ENCODE assay signal across 8 cellular contexts in the genomic region with DNA sequence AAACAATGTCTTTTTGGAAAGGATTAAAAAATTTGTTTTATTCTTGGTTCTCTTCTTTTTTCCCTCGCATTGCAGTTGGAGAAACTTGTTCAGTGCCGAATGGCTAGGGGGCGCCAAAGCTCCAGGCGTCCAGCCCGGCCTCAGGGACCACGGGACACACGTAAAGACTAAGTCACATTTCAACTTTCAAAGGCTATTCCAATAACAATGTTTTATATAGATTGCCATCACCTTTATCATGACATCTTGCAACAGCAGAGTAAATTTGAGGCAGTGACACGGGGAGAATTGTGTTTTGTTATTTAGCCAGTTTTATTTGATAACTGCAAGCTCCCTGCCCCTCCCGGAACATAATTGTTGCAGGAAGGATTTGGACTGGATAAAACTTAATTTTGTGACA. TPM values are rescaled to one million over a fixed set of nuclear protein-coding genes. Genes with fewer than 3 reads are reported as not detected.
DNase-seq lines count a peak whose midpoint lies in the region; ATAC-seq and TF ChIP-seq lines count a peak whose summit lies in the region.

No MANE protein-coding gene starts in this region.

- H3K4me3 ChIP-seq in fibroblast of villous mesenchyme (ENCODE audit: low read depth, low read length), result no peak overlapping the region
- H3K4me3 ChIP-seq in neural cell (ENCODE audit: low read length), result no peak overlapping the region

- H4K20me1 ChIP-seq in neural cell (ENCODE audit: insufficient read depth), result no peaks in the 10 kb centered on the region

- peaks cover 3% of the 10 kb centered on the region for H3F3A ChIP-seq in neural cell (ENCODE audit: insufficient read depth, low read length, poor library complexity, severe bottlenecking)

- no peak overlapping the region for H3K27ac ChIP-seq in neural cell (ENCODE audit: low read length)

- no peaks in the 10 kb centered on the region for H3K79me2 ChIP-seq in neural cell (replicated peaks; ENCODE audit: insufficient read depth, low read length)

- in situ Hi-C loops in Caki2 (cut with HindIII; ENCODE audit: low pct_unique_long_range_greater_than_20kb, low sequenced_read_pairs), result loop anchor here (25.0 kb wide), 1 partner anchor 839 kb away; no protein-coding TSS in a partner anchor

- H2AFZ ChIP-seq in neural cell (ENCODE audit: low read depth, low read length), result no peak overlapping the region

- no peak for TF ChIP-seq EP300 in neural cell (conservative IDR thresholded peaks at IDR 0.05; ENCODE audit: poor library complexity, severe bottlenecking)

- CTCF ChIA-PET in HEK293T (lab: Yijun Ruan, JAX), result interaction anchor here (0.5 to 2.9 kb wide), 18 partner anchors 11 to 1291 kb away, joined by 3 to 13 read pairs (median 4); no protein-coding TSS in a partner anchor

- POLR2A ChIA-PET in HEK293T (lab: Yijun Ruan, JAX), result no interaction called here

- H3K4me2 ChIP-seq in neural cell (ENCODE audit: low read length), result no peak overlapping the region

- no peak for ATAC-seq in HG03045 (IDR thresholded peaks at IDR 0.05; ENCODE audit: unreplicated experiment)

- DNase-seq in Caki2 (ENCODE audit: low read depth) (peak; percentile 76), HEK293T (ENCODE audit: extremely low spot score) (peak; percentile 61), NCI-H82 treated with DMSO at 0.1 percent for 48 hours (lab: John Stamatoyannopoulos, UW; ENCODE audit: unreplicated experiment) (peak; percentile 11), fibroblast of villous mesenchyme (ENCODE audit: low read depth) (peak; percentile 78), ureter (ENCODE audit: low spot score) (peak; percentile 89)
- DNase-seq in activated T-cell treated with anti-CD3 and anti-CD28 coated beads, Interleukin-2, amount 50 U/mL, for 1 hour, result peak; percentile 60

- H3K9ac ChIP-seq in neural cell (ENCODE audit: low read length), result no peak overlapping the region

- TF ChIP-seq RAD21 in neural cell (conservative IDR thresholded peaks at IDR 0.05), result peak; percentile 87

- H3K36me3 ChIP-seq in neural cell (ENCODE audit: insufficient read depth, low read length), result no peaks in the 10 kb centered on the region

- H3K27me3 ChIP-seq in neural cell (ENCODE audit: insufficient read depth, low read depth, low read length), result peaks cover 43% of the 10 kb centered on the region

- TF ChIP-seq CTCF in fibroblast of villous mesenchyme (IDR thresholded peaks at IDR 0.05; ENCODE audit: insufficient read depth, low read depth, low read length) (peak; percentile 96), neural cell (IDR thresholded peaks at IDR 0.05; ENCODE audit: poor library complexity, severe bottlenecking) (peak; percentile 85)

- H3K9me3 ChIP-seq in neural cell (ENCODE audit: low read length), result no peaks in the 10 kb centered on the region

- H3K9me2 ChIP-seq in neural cell (ENCODE audit: insufficient read depth, low read length), result no peaks in the 10 kb centered on the region

TF ChIP-seq in HEK293T, 16 proteins besides CTCF, POLR2A, EP300 and RAD21:
- TF ChIP-seq FOXK2 (IDR thresholded peaks at IDR 0.05) (no peak), SUZ12 (IDR thresholded peaks at IDR 0.05) (no peak), HDGF (IDR thresholded peaks at IDR 0.05; ENCODE audit: borderline replicate concordance) (no peak), ARNT (IDR thresholded peaks at IDR 0.05) (no peak)

TF ChIP-seq in neural cell, 6 proteins besides CTCF, POLR2A, EP300 and RAD21:
- peak; percentile 84 for TF ChIP-seq SMC3 (conservative IDR thresholded peaks at IDR 0.05; ENCODE audit: poor library complexity)
- no peak for TF ChIP-seq EZH2 (IDR thresholded peaks at IDR 0.05; ENCODE audit: borderline replicate concordance, insufficient read depth, low read length, poor library complexity, severe bottlenecking)
TF ChIP-seq in neural cell: peak in this region for 1.

RNA-seq across cellular contexts. Expression of gene IGFBP3, which starts 2.2 kb away (rescaled TPM):
- 354 and 370 TPM in 2 replicates for total RNA-seq in Caki2 (2014; rRNA removed; shearing (Covaris generic); ENCODE audit: low replicate concordance)
- total RNA-seq in fibroblast of villous mesenchyme (88.5 and 175 TPM in 2 replicates), ureter (445 TPM)
- 1.6 and 3.9 TPM in 2 replicates for polyA plus RNA-seq in neural cell
- polyA minus RNA-seq in neural cell, result 1.2 and 1.3 TPM in 2 replicates

RNA-seq across cellular contexts. Expression of gene IGFBP1, which starts 35.0 kb away (rescaled TPM):
- total RNA-seq in Caki2 (2014; rRNA removed; shearing (Covaris generic); ENCODE audit: low replicate concordance), result 0.20 and 1.8 TPM in 2 replicates
- total RNA-seq in fibroblast of villous mesenchyme (under 0.01 TPM in 1 of 2 replicates, not detected in the other), ureter (not detected)
- polyA plus RNA-seq in neural cell, result not detected in 2 replicates
- not detected in 2 replicates for polyA minus RNA-seq in neural cell

RNA-seq across cellular contexts. Expression of gene CCDC201, which starts 50.4 kb away (rescaled TPM):
- total RNA-seq in Caki2 (2014; rRNA removed; shearing (Covaris generic); ENCODE audit: low replicate concordance), result not detected in 2 replicates
- total RNA-seq in fibroblast of villous mesenchyme, result not detected in 2 replicates
- polyA plus RNA-seq in neural cell, result not detected in 2 replicates
- polyA minus RNA-seq in neural cell, result not detected in 2 replicates
- not detected for total RNA-seq in ureter

Comparison
In these comparisons a context has a peak if more than half of its experiments do, and no peak if none do; other contexts are left out.
1. DNase-seq: peak in every context shown above with its lines; median percentile 89 in ureter; 78 in fibroblast of villous mesenchyme; 76 in Caki2; 61 in HEK293T; 60 in activated T-cell treated with anti-CD3 and anti-CD28 coated beads, Interleukin-2, amount 50 U/mL, for 1 hour; 11 in NCI-H82 treated with DMSO at 0.1 percent for 48 hours.